Comparison of ENCODE assay signal across 1 cellular context in the genomic region with DNA sequence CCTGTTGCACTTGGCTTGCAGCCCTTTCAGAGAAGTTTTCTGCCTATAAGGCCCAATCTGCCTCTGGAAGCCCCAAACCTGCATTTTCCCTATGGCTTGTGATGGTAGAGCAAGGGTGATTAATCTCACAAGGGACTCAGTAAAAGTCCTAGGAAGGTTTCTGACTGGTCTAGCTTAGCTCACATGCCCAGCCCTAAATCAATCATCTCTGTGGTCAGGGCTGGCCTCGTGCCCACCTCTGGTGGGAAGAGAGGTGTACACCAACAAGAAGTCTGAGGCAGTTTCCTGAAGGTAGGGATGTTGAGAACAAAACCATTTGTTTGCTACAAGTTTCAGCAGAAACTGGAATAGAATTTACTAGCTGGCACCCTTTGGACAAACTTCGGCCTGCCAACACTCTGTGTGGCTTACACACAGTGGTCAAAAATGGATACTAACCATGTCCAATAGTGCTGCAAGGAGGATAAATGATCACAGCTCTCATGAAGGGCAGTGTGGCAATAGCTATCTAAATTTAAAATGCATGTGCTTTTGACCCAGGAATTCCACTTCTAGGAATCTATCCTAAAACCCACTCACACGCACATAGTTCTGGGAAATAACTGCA.
TF ChIP-seq lines count a peak whose summit lies in the region.

No MANE protein-coding gene starts in this region.

TF ChIP-seq in K562, 482 proteins besides CTCF, POLR2A, EP300 and RAD21 (continued from another document):
- TF ChIP-seq, protein P1, sequence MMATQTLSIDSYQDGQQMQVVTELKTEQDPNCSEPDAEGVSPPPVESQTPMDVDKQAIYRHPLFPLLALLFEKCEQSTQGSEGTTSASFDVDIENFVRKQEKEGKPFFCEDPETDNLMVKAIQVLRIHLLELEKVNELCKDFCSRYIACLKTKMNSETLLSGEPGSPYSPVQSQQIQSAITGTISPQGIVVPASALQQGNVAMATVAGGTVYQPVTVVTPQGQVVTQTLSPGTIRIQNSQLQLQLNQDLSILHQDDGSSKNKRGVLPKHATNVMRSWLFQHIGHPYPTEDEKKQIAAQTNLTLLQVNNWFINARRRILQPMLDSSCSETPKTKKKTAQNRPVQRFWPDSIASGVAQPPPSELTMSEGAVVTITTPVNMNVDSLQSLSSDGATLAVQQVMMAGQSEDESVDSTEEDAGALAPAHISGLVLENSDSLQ (IDR thresholded peaks at IDR 0.05), result peak; percentile 31; the same call in 1 of the 2 replicates
- 0 out of 2 replicates have a peak, but pooled peaks have one; percentile 56 for TF ChIP-seq ZNF766 (CRISPR knock-in tag; conservative IDR thresholded peaks at IDR 0.05)
- TF ChIP-seq SETDB1 (IDR thresholded peaks at IDR 0.05; ENCODE audit: low read length), result no peak
- TF ChIP-seq BHLHE40 (IDR thresholded peaks at IDR 0.05; ENCODE audit: low read length), result peak; percentile 68
- TF ChIP-seq TGIF2 (CRISPR knock-in tag; IDR thresholded peaks at IDR 0.05), result no peak
- TF ChIP-seq, protein P2, sequence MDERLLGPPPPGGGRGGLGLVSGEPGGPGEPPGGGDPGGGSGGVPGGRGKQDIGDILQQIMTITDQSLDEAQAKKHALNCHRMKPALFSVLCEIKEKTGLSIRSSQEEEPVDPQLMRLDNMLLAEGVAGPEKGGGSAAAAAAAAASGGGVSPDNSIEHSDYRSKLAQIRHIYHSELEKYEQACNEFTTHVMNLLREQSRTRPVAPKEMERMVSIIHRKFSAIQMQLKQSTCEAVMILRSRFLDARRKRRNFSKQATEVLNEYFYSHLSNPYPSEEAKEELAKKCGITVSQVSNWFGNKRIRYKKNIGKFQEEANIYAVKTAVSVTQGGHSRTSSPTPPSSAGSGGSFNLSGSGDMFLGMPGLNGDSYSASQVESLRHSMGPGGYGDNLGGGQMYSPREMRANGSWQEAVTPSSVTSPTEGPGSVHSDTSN (CRISPR knock-in tag; IDR thresholded peaks at IDR 0.05; ENCODE audit: low read depth), result no peak
- TF ChIP-seq, protein P2 (tag; conservative IDR thresholded peaks at IDR 0.05; ENCODE audit: low read depth), result 0 out of 2 replicates have a peak, but pooled peaks have one; percentile 22
- peak; percentile 87 for TF ChIP-seq MEIS2 (IDR thresholded peaks at IDR 0.05; ENCODE audit: partially characterized antibody)
- TF ChIP-seq, protein P3, sequence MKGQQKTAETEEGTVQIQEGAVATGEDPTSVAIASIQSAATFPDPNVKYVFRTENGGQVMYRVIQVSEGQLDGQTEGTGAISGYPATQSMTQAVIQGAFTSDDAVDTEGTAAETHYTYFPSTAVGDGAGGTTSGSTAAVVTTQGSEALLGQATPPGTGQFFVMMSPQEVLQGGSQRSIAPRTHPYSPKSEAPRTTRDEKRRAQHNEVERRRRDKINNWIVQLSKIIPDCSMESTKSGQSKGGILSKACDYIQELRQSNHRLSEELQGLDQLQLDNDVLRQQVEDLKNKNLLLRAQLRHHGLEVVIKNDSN (CRISPR knock-in tag; IDR thresholded peaks at IDR 0.05), result peak; percentile 50
- peak; percentile 60 for TF ChIP-seq NFIC (IDR thresholded peaks at IDR 0.05)
- no peak for TF ChIP-seq ZNF134 (CRISPR knock-in tag; conservative IDR thresholded peaks at IDR 0.05)
- TF ChIP-seq, protein P4, sequence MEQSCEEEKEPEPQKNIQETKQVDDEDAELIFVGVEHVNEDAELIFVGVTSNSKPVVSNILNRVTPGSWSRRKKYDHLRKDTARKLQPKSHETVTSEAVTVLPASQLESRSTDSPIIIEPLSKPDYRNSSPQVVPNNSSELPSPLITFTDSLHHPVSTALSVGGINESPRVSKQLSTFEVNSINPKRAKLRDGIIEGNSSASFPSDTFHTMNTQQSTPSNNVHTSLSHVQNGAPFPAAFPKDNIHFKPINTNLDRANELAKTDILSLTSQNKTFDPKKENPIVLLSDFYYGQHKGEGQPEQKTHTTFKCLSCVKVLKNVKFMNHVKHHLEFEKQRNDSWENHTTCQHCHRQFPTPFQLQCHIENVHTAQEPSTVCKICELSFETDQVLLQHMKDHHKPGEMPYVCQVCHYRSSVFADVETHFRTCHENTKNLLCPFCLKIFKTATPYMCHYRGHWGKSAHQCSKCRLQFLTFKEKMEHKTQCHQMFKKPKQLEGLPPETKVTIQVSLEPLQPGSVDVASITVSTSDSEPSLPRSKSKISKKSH (CRISPR knock-in tag; IDR thresholded peaks at IDR 0.05), result no peak
